Comparison of ENCODE assay signal across 1 cellular context in the genomic region with DNA sequence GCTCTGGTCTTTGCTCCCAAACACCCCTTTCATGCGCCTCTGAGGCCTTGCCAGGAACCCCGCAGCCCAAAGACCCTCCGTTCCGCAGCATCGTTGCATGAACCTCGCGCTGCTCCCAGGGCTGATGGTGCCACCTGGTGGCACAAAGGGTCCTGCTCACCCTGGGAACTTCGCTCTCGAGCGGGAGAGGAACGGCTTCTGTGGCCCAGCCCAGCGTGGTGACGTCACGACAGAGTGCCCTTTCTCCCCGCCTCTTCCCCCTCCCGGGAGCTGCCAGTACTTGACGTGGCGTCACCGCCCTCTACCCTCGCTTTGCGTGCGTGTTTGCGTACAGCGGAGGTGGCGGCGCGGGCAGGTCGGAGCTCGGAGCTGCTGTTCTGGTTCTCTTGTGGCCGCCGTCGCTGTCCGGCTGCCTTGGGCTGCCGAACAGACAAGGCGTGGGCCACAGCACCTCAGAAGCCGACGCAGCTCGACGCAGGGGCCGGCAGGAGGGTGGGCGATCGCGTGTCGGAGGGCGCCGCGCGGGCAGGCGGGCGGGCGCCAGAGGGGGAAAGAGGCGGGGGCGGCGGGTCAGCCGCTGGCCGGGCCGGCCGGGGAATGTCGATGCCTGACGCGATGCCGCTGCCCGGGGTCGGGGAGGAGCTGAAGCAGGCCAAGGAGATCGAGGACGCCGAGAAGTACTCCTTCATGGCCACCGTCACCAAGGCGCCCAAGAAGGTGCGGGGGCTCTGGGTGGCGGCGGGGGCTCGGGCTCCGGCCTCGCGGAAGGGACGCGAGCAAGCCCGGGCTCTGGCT.
TF ChIP-seq lines count a peak whose summit lies in the region.

A gene (plus strand): TSS at position 310 of the 795 bp plus-strand sequence. CDS start 288 bp downstream, at position 598.

TF ChIP-seq in HEK293, 187 proteins besides CTCF, POLR2A, EP300 and RAD21 (continued from another document):
- TF ChIP-seq, protein P1, sequence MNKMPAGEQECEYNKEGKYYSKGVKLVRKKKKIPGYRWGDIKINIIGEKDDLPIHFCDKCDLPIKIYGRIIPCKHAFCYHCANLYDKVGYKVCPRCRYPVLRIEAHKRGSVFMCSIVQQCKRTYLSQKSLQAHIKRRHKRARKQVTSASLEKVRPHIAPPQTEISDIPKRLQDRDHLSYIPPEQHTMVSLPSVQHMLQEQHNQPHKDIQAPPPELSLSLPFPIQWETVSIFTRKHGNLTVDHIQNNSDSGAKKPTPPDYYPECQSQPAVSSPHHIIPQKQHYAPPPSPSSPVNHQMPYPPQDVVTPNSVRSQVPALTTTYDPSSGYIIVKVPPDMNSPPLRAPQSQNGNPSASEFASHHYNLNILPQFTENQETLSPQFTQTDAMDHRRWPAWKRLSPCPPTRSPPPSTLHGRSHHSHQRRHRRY (tag by site-specific recombination; IDR thresholded peaks at IDR 0.05): no peak
- no peak for TF ChIP-seq HOXA7 (CRISPR knock-in tag; IDR thresholded peaks at IDR 0.05; ENCODE audit: borderline replicate concordance)
- TF ChIP-seq ZNF16 (tag by site-specific recombination; IDR thresholded peaks at IDR 0.05; ENCODE audit: low read depth): no peak
- no peak for TF ChIP-seq RBAK (tag by site-specific recombination; IDR thresholded peaks at IDR 0.05)
- TF ChIP-seq, protein P2, sequence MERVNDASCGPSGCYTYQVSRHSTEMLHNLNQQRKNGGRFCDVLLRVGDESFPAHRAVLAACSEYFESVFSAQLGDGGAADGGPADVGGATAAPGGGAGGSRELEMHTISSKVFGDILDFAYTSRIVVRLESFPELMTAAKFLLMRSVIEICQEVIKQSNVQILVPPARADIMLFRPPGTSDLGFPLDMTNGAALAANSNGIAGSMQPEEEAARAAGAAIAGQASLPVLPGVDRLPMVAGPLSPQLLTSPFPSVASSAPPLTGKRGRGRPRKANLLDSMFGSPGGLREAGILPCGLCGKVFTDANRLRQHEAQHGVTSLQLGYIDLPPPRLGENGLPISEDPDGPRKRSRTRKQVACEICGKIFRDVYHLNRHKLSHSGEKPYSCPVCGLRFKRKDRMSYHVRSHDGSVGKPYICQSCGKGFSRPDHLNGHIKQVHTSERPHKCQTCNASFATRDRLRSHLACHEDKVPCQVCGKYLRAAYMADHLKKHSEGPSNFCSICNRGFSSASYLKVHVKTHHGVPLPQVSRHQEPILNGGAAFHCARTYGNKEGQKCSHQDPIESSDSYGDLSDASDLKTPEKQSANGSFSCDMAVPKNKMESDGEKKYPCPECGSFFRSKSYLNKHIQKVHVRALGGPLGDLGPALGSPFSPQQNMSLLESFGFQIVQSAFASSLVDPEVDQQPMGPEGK (tag by site-specific recombination; IDR thresholded peaks at IDR 0.05): peak; percentile 64
- no peak for TF ChIP-seq ZNF37A (tag by site-specific recombination; IDR thresholded peaks at IDR 0.05)
- 0 out of 2 replicates have a peak, but pooled peaks have one; percentile 31 for TF ChIP-seq ZNF366 (tag by site-specific recombination; conservative IDR thresholded peaks at IDR 0.05)
- TF ChIP-seq GLIS2 (tag by site-specific recombination; IDR thresholded peaks at IDR 0.05): peak; percentile 53
- TF ChIP-seq ZNF214 (tag by site-specific recombination; IDR thresholded peaks at IDR 0.05; ENCODE audit: borderline replicate concordance): no peak
- TF ChIP-seq, protein P3, sequence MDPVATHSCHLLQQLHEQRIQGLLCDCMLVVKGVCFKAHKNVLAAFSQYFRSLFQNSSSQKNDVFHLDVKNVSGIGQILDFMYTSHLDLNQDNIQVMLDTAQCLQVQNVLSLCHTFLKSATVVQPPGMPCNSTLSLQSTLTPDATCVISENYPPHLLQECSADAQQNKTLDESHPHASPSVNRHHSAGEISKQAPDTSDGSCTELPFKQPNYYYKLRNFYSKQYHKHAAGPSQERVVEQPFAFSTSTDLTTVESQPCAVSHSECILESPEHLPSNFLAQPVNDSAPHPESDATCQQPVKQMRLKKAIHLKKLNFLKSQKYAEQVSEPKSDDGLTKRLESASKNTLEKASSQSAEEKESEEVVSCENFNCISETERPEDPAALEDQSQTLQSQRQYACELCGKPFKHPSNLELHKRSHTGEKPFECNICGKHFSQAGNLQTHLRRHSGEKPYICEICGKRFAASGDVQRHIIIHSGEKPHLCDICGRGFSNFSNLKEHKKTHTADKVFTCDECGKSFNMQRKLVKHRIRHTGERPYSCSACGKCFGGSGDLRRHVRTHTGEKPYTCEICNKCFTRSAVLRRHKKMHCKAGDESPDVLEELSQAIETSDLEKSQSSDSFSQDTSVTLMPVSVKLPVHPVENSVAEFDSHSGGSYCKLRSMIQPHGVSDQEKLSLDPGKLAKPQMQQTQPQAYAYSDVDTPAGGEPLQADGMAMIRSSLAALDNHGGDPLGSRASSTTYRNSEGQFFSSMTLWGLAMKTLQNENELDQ (tag by site-specific recombination; IDR thresholded peaks at IDR 0.05; ENCODE audit: low read depth): no peak
- peak; percentile 92 for TF ChIP-seq KLF16 (tag by site-specific recombination; IDR thresholded peaks at IDR 0.05)
- no peak for TF ChIP-seq ZNF350 (tag by site-specific recombination; IDR thresholded peaks at IDR 0.05)
- TF ChIP-seq SP2 (tag by site-specific recombination; IDR thresholded peaks at IDR 0.05): peak; percentile 92
- no peak for TF ChIP-seq ZNF48 (tag by site-specific recombination; IDR thresholded peaks at IDR 0.05)
